27 cellular contexts compared by ENCODE assay signal in the genomic region with DNA sequence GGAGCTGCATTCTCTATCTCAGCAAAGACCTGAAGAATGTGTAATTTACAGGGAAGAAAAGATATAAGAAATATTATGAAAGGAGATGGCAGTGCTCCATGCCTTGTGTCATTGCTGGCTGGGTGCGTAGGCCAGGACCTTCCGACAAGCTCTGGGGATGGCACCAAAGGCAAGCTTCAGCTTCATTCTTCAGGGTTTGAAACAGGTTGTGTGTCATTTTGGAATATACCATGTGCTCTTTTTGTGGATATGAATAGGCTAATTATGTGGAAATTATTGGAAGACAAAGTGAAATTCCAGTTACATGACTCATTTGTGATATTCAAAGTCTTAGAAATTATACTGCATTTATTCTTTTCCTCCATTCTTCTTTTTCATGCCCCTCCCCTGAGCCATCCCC. TPM values are rescaled to one million over a fixed set of nuclear protein-coding genes. Genes with fewer than 3 reads are reported as not detected.
DNase-seq lines count a peak whose midpoint lies in the region; ATAC-seq and TF ChIP-seq lines count a peak whose summit lies in the region.
"Had no signal": no experiment of that assay in that cellular context is flagged by ENCODE, and none has a peak within 500 bp of the region (broad histone marks: within the 10 kb centered on the region; RNA-seq: fewer than 3 reads in every experiment).

No MANE protein-coding gene starts in this region.

- in situ Hi-C loops in IMR-90 (cut with MboI; ENCODE audit: low sequenced_read_pairs), result no loop called here

- no peak for TF ChIP-seq RAD21 in IMR-90 (IDR thresholded peaks at IDR 0.05; ENCODE audit: low read length)

- H3K9me1 ChIP-seq in IMR-90 (ENCODE audit: insufficient read depth, low read length), result no peaks in the 10 kb centered on the region

- TF ChIP-seq POLR2A in IMR-90 (IDR thresholded peaks at IDR 0.05; ENCODE audit: low read depth, low read length), result no peak

- no peak overlapping the region for H4K5ac ChIP-seq in IMR-90 (ENCODE audit: low read depth, low read length)

- H2BK5ac ChIP-seq in IMR-90 (ENCODE audit: low read depth, low read length, poor library complexity, severe bottlenecking), result no peak overlapping the region

- H3K4me2 ChIP-seq in IMR-90 (ENCODE audit: low read depth, low read length), result no peak overlapping the region

- no peak overlapping the region for H3K56ac ChIP-seq in IMR-90 (ENCODE audit: extremely low read depth, insufficient read depth, low read length)

- ATAC-seq in IMR-90 (ENCODE audit: low read depth), result no peak
- ATAC-seq in HG03469 (IDR thresholded peaks at IDR 0.05; ENCODE audit: unreplicated experiment), result no peak
- ATAC-seq: HCT116; left lung; right cardiac atrium; stimulated activated naive CD8-positive, alpha-beta T cell treated with anti-CD3 and anti-CD28 coated beads, Interleukin-15, Interleukin-2, amounts not matched to agents 100 U/mL and 50 U/mL, for 24 hours had no signal

- no TSS peak for BruUV-seq in IMR-90 (replicated peaks; lab: Mats Ljungman, UMichigan)

- H2BK120ac ChIP-seq in IMR-90 (ENCODE audit: low read depth, low read length), result no peak overlapping the region

- POLR2A ChIA-PET in IMR-90 (lab: Charles Lee; ENCODE audit: unreplicated experiment), result no interaction called here

- H4K91ac ChIP-seq in IMR-90 (ENCODE audit: insufficient read depth, low read depth, low read length), result no peak overlapping the region

- peaks cover 26% of the 10 kb centered on the region for H3K27me3 ChIP-seq in IMR-90 (ENCODE audit: control insufficient read depth, insufficient read depth, low read length)
- H3K27me3 ChIP-seq: testis had no signal

- H3K23ac ChIP-seq in IMR-90 (ENCODE audit: low read depth, low read length), result no peak overlapping the region

- WGBS in IMR-90 (ENCODE audit: extremely low coverage in 2 of 2, insufficient read length in 1 of 2), 2 experiments, result 60% methylated on average over 1 of the region's 2 CpGs; no CpG with 5 or more reads in 1 of the 2 experiments

- no peaks in the 10 kb centered on the region for H3K9me3 ChIP-seq in IMR-90 (ENCODE audit: control insufficient read depth, insufficient read depth, low read length)
- H3K9me3 ChIP-seq: left lung, testis had no signal

- H2BK20ac ChIP-seq in IMR-90 (ENCODE audit: low read depth, low read length), result no peak overlapping the region

- H3K36me3 ChIP-seq in IMR-90 (ENCODE audit: control insufficient read depth, insufficient read depth, low read length), result no peaks in the 10 kb centered on the region
- H3K36me3 ChIP-seq: left lung had no signal

- intact Hi-C loops in IMR-90 (cut with micrococcal nuclease), result no loop called here

- DNase-seq in AG20443 (ENCODE audit: low spot score), result peak; percentile 56
- peak; percentile 55 for DNase-seq in IMR-90
- peak; percentile 41 for DNase-seq in astrocyte of the hippocampus (ENCODE audit: low read depth, low spot score)
- DNase-seq in kidney tubule cell (ENCODE audit: low spot score), result peak; percentile 9
- no peak for DNase-seq in HK-2 (ENCODE audit: unreplicated experiment)
- no peak for DNase-seq in amygdala (lab: John Stamatoyannopoulos, UW)
- DNase-seq: activated CD4-positive, alpha-beta memory T cell treated with anti-CD3 and anti-CD28 coated beads, Interleukin-2, amount 10 ng/mL, durations not matched to agents 7 days and 5 days; activated CD8-positive, alpha-beta memory T cell treated with anti-CD3 and anti-CD28 coated beads, Interleukin-2, amount 50 U/mL, for 4 hours; activated naive CD4-positive, alpha-beta T cell treated with Interleukin-2 at 50 U/mL for 16 hours; CD8-positive, alpha-beta memory T cell; glutamatergic neuron; left lung; mesendoderm; NCI-H2029; NCI-H526; right cardiac atrium; SHP77 treated with DMSO at 0.1 percent for 48 hours; stimulated activated CD4-positive, alpha-beta T cell treated with anti-CD3 and anti-CD28 coated beads, Interleukin-1b, Interleukin-23, amount 100 ng/mL, for 48 hours; stimulated activated naive CD8-positive, alpha-beta T cell treated with anti-CD3 and anti-CD28 coated beads, Interleukin-15, Interleukin-2, amounts not matched to agents 100 U/mL and 50 U/mL, for 24 hours; SW 1271; T-helper 9 cell; testis had no signal

- H4K20me1 ChIP-seq in IMR-90 (ENCODE audit: insufficient read depth, low read length), result no peaks in the 10 kb centered on the region

- H4K8ac ChIP-seq in IMR-90 (ENCODE audit: low read depth in 2 of 2, low read length in 2 of 2), result no peak overlapping the region

- no peak overlapping the region for H2AK9ac ChIP-seq in IMR-90 (replicated peaks; ENCODE audit: low read depth, low read length, poor library complexity)

- H3K27ac ChIP-seq in IMR-90 (ENCODE audit: insufficient read depth, low read length), result no peak overlapping the region
- H3K27ac ChIP-seq: left lung, parathyroid adenoma, testis had no signal

- H3K4me1 ChIP-seq in IMR-90 (ENCODE audit: control insufficient read depth, insufficient read depth, low read length), result peaks cover 7% of the 10 kb centered on the region
- H3K4me1 ChIP-seq: parathyroid adenoma had no signal

- dilution Hi-C loops in IMR-90 (cut with HindIII; ENCODE audit: low sequenced_read_pairs, unreplicated experiment), result no loop called here

- no peak overlapping the region for H3K4ac ChIP-seq in IMR-90 (ENCODE audit: low read depth, low read length)

- H3K79me1 ChIP-seq in IMR-90 (ENCODE audit: low read depth in 1 of 2, low read length in 2 of 2), result no peaks in the 10 kb centered on the region; a peak in 2 of 4 replicates

- no peak overlapping the region for H2BK15ac ChIP-seq in IMR-90 (ENCODE audit: low read depth, low read length)

- H2AFZ ChIP-seq in IMR-90 (replicated peaks; ENCODE audit: low read length, poor library complexity), result no peak overlapping the region
- H2AFZ ChIP-seq: parathyroid adenoma had no signal

- no peak for TF ChIP-seq CTCF in IMR-90 (conservative IDR thresholded peaks at IDR 0.05; ENCODE audit: low read depth, low read length)

- H2AK5ac ChIP-seq in IMR-90 (ENCODE audit: low read depth, low read length), result no peak overlapping the region

- no peak overlapping the region for H3K9ac ChIP-seq in IMR-90 (ENCODE audit: low read depth, low read length)
- H3K9ac ChIP-seq: parathyroid adenoma had no signal

- no peak overlapping the region for H3K18ac ChIP-seq in IMR-90 (ENCODE audit: low read depth, low read length)

- H3K14ac ChIP-seq in IMR-90 (replicated peaks; ENCODE audit: low read depth, low read length), result no peak overlapping the region

- CTCF ChIA-PET in IMR-90 (lab: Yijun Ruan, JAX), result interaction anchor here (0.8 kb wide), 1 partner anchor 100 kb away, joined by 3 read pairs; no protein-coding TSS in a partner anchor

- H3K4me3 ChIP-seq in IMR-90 (ENCODE audit: insufficient read depth, low read depth, low read length), result no peak overlapping the region
- H3K4me3 ChIP-seq: left lung, testis had no signal

TF ChIP-seq in IMR-90, 13 proteins besides CTCF, POLR2A, EP300 and RAD21:
- TF ChIP-seq FOS (IDR thresholded peaks at IDR 0.05; ENCODE audit: low read depth, low read length), result no peak
- TF ChIP-seq MXI1 (IDR thresholded peaks at IDR 0.05; ENCODE audit: borderline replicate concordance, low read depth, low read length), result no peak
- TF ChIP-seq, protein P1, sequence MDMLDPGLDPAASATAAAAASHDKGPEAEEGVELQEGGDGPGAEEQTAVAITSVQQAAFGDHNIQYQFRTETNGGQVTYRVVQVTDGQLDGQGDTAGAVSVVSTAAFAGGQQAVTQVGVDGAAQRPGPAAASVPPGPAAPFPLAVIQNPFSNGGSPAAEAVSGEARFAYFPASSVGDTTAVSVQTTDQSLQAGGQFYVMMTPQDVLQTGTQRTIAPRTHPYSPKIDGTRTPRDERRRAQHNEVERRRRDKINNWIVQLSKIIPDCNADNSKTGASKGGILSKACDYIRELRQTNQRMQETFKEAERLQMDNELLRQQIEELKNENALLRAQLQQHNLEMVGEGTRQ (IDR thresholded peaks at IDR 0.05; ENCODE audit: low read depth, low read length), result no peak
- no peak for TF ChIP-seq SMC3 (IDR thresholded peaks at IDR 0.05; ENCODE audit: low read depth, low read length)
- no peak for TF ChIP-seq NFE2L2 (IDR thresholded peaks at IDR 0.05; ENCODE audit: low read depth, low read length)
- no peak for TF ChIP-seq MAFK (IDR thresholded peaks at IDR 0.05; ENCODE audit: low read depth, low read length)
- TF ChIP-seq, protein P2, sequence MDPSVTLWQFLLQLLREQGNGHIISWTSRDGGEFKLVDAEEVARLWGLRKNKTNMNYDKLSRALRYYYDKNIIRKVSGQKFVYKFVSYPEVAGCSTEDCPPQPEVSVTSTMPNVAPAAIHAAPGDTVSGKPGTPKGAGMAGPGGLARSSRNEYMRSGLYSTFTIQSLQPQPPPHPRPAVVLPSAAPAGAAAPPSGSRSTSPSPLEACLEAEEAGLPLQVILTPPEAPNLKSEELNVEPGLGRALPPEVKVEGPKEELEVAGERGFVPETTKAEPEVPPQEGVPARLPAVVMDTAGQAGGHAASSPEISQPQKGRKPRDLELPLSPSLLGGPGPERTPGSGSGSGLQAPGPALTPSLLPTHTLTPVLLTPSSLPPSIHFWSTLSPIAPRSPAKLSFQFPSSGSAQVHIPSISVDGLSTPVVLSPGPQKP (IDR thresholded peaks at IDR 0.05; ENCODE audit: borderline replicate concordance, low read depth, low read length), result no peak
- TF ChIP-seq BHLHE40 (IDR thresholded peaks at IDR 0.05; ENCODE audit: low read depth, low read length), result no peak
- TF ChIP-seq MAZ (IDR thresholded peaks at IDR 0.05; ENCODE audit: borderline replicate concordance, low read depth, low read length), result no peak
- TF ChIP-seq CHD1 (IDR thresholded peaks at IDR 0.05; ENCODE audit: low read depth, low read length), result no peak
- no peak for TF ChIP-seq RCOR1 (IDR thresholded peaks at IDR 0.05; ENCODE audit: insufficient replicate concordance, low read length)
- TF ChIP-seq CEBPB (IDR thresholded peaks at IDR 0.05; ENCODE audit: low read depth, low read length), result no peak
- TF ChIP-seq RFX5 (IDR thresholded peaks at IDR 0.05; ENCODE audit: low read depth, low read length), result no peak

RNA-seq across cellular contexts. Expression of a gene that starts 5.7 kb away (rescaled TPM):
- total RNA-seq in IMR-90 (2012; rRNA removed), result 10.9 and 12.8 TPM in 2 replicates
- polyA plus RNA-seq in IMR-90 (2012; rRNA removed), result 15.9 and 18.5 TPM in 2 replicates
- 8.7 and 13.0 TPM in 2 replicates for polyA plus RNA-seq in IMR-90 (2012; cell fraction: cytosol; rRNA removed)
- 13.3 and 27.3 TPM in 2 replicates for polyA plus RNA-seq in IMR-90 (2012; cell fraction: nucleus; rRNA removed; ENCODE audit: low replicate concordance)
- total RNA-seq: A673; activated CD4-positive, alpha-beta memory T cell treated with anti-CD3 and anti-CD28 coated beads, Interleukin-2, amount 10 ng/mL, durations not matched to agents 7 days and 5 days; activated T-helper 1 cell treated with anti-CD3 and anti-CD28 coated beads, Interleukin-12 subunit alpha, Interleukin-12 subunit beta, Interleukin-2, Interleukin-4 antibody, amounts not matched to agents 30 ng/mL and 10 ng/mL and 1 ng/mL, durations not matched to agents 14 hours and 24 hours and 36 hours; CD8-positive, alpha-beta memory T cell; left lung had no signal
- polyA plus RNA-seq: CD8-positive, alpha-beta memory T cell had no signal

Comparison
In these comparisons a context has a peak if more than half of its experiments do, and no peak if none do; other contexts are left out.
1. DNase-seq: peak in AG20443 (single experiment), IMR-90 (single experiment), astrocyte of the hippocampus (single experiment) and kidney tubule cell (single experiment); none in HK-2 (single experiment) and amygdala (0 of 56).